ENCODE assay signal across 1 cellular context in the genomic region with DNA sequence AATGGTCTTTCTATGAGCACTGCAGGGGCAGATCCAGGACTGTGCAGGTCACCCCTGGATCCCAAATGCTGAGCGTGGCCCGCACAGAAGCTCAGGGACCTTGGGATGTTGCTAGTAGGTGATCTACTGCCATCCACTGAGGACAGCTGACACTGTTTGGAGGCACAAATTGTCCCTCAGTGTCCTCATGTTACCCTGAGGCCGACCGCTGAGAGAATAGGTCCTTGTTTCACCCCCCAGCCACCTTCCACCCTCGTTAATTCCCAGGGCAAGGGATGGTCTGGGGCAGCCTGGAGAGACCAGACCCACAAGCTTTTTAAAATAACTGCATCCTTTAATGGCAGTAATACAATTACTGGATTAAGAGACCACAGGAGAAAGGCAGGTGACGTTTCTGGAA.
TF ChIP-seq lines count a peak whose summit lies in the region.

No MANE protein-coding gene starts in this region.

TF ChIP-seq in H1, 55 proteins besides CTCF, POLR2A, EP300 and RAD21:
- TF ChIP-seq, protein P1, sequence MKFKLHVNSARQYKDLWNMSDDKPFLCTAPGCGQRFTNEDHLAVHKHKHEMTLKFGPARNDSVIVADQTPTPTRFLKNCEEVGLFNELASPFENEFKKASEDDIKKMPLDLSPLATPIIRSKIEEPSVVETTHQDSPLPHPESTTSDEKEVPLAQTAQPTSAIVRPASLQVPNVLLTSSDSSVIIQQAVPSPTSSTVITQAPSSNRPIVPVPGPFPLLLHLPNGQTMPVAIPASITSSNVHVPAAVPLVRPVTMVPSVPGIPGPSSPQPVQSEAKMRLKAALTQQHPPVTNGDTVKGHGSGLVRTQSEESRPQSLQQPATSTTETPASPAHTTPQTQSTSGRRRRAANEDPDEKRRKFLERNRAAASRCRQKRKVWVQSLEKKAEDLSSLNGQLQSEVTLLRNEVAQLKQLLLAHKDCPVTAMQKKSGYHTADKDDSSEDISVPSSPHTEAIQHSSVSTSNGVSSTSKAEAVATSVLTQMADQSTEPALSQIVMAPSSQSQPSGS (IDR thresholded peaks at IDR 0.05; ENCODE audit: low read length), result no peak
- TF ChIP-seq HDAC2 (IDR thresholded peaks at IDR 0.05; ENCODE audit: borderline replicate concordance in 1 of 2, low read depth in 2 of 2, low read length in 2 of 2) (no peak), CBX5 (IDR thresholded peaks at IDR 0.05; ENCODE audit: low read depth, low read length) (no peak), SRF (IDR thresholded peaks at IDR 0.05; ENCODE audit: low read depth, low read length) (no peak), ZNF274 (IDR thresholded peaks at IDR 0.05; ENCODE audit: borderline replicate concordance, extremely low read depth, low read length) (no peak)
